ENCODE assay signal across 8 cellular contexts in genomic region chr15:101167791-101168462, GRCh38.
A peak's percentile ranks its signal among the peaks of the same experiment; 100 is the strongest.
DNase-seq lines count a peak whose midpoint lies in the region; ATAC-seq and TF ChIP-seq lines count a peak whose summit lies in the region.

No MANE protein-coding gene starts in this region.

- 80 to 83% methylated on average over 11 to 13 of the region's 13 CpGs for WGBS in mesodermal cell (ENCODE audit: insufficient coverage in 2 of 2), 2 experiments

- H3K4me3 ChIP-seq in DND-41 (ENCODE audit: low read depth in 1 of 2, low read length in 2 of 2) (peak overlapping the region in 1 of 2 experiments; percentile 50; a peak in 3 of 4 replicates), mesodermal cell (ENCODE audit: extremely low read depth, insufficient read depth, low read length, poor library complexity, severe bottlenecking) (no peak overlapping the region)

- peaks cover 12% of the 10 kb centered on the region for H3K4me1 Mint-ChIP-seq in stimulated activated memory B cell treated with anti-CD40 and anti-IgM and Interleukin-4, amounts not matched to agents 10 μg/mL and 1 μg/mL and 100 μg/mL, for 72 hours

- H3K4me2 ChIP-seq in DND-41 (ENCODE audit: insufficient read depth, low read length): peak overlapping the region; percentile 79

- peak overlapping the region; percentile 89 for H3K27ac ChIP-seq in DND-41 (ENCODE audit: low read length)
- H3K27ac ChIP-seq in cingulate gyrus (ENCODE audit: low read depth, low read length): peak overlapping the region; percentile 10
- peak overlapping the region; percentile 70 for H3K27ac ChIP-seq in mesodermal cell (ENCODE audit: low read depth, low read length, severe bottlenecking)

- peaks cover 58% of the 10 kb centered on the region for H3K4me1 ChIP-seq in DND-41 (ENCODE audit: insufficient read depth, low read length)
- peaks cover 30% of the 10 kb centered on the region for H3K4me1 ChIP-seq in mesodermal cell (ENCODE audit: control insufficient read depth, insufficient read depth, low read length, poor library complexity, severe bottlenecking)

- peaks cover 8% of the 10 kb centered on the region for H3K27me3 Mint-ChIP-seq in stimulated activated memory B cell treated with anti-CD40 and anti-IgM and Interleukin-4, amounts not matched to agents 10 μg/mL and 1 μg/mL and 100 μg/mL, for 72 hours

- TF ChIP-seq CTCF in DND-41 (IDR thresholded peaks at IDR 0.05; ENCODE audit: borderline replicate concordance, extremely low read depth, low read length, poor library complexity, severe bottlenecking): no peak

- no peaks in the 10 kb centered on the region for H3K79me2 ChIP-seq in DND-41 (ENCODE audit: insufficient read depth, low read length)

- no peaks in the 10 kb centered on the region for H3K27me3 ChIP-seq in DND-41 (ENCODE audit: insufficient read depth, low read length, poor library complexity)

- peak overlapping the region; percentile 55 for H3K9ac ChIP-seq in DND-41 (ENCODE audit: low read depth, low read length)

- ATAC-seq in DND-41 (ENCODE audit: insufficient read depth, low read depth) (peak; percentile 86), HG02763 (IDR thresholded peaks at IDR 0.05; ENCODE audit: unreplicated experiment) (no peak), HG03520 (IDR thresholded peaks at IDR 0.05; ENCODE audit: unreplicated experiment) (no peak)
- no peak for ATAC-seq in stimulated activated memory B cell treated with anti-CD40 and anti-IgM and Interleukin-4, amounts not matched to agents 10 μg/mL and 1 μg/mL and 100 μg/mL, for 72 hours

- peak; percentile 91 for DNase-seq in DND-41
- peak; percentile 21 for DNase-seq in HK-2 (ENCODE audit: unreplicated experiment)
- DNase-seq in activated CD4-positive, alpha-beta T cell treated with anti-CD3 and anti-CD28 coated beads for 24 hours (ENCODE audit: low read depth in 2 of 2): peak; percentile 33 to 53

- H3K27ac Mint-ChIP-seq in stimulated activated memory B cell treated with anti-CD40 and anti-IgM and Interleukin-4, amounts not matched to agents 10 μg/mL and 1 μg/mL and 100 μg/mL, for 72 hours: peak overlapping the region; percentile 40

- H3K36me3 ChIP-seq in DND-41 (ENCODE audit: insufficient read depth, low read length): no peaks in the 10 kb centered on the region
- peaks cover 4% of the 10 kb centered on the region for H3K36me3 ChIP-seq in mesodermal cell (ENCODE audit: control insufficient read depth, insufficient read depth, low read length)

- peak overlapping the region; percentile 18 for H3K4me3 Mint-ChIP-seq in stimulated activated memory B cell treated with anti-CD40 and anti-IgM and Interleukin-4, amounts not matched to agents 10 μg/mL and 1 μg/mL and 100 μg/mL, for 72 hours

- H4K20me1 ChIP-seq in DND-41 (ENCODE audit: insufficient read depth, low read length): no peaks in the 10 kb centered on the region

- H3K9me3 ChIP-seq in DND-41 (ENCODE audit: insufficient read depth, low read length, severe bottlenecking) (peaks cover 19% of the 10 kb centered on the region), mesodermal cell (ENCODE audit: control insufficient read depth, low read length) (peaks cover 26% of the 10 kb centered on the region)

- H3K36me3 Mint-ChIP-seq in stimulated activated memory B cell treated with anti-CD40 and anti-IgM and Interleukin-4, amounts not matched to agents 10 μg/mL and 1 μg/mL and 100 μg/mL, for 72 hours: peaks cover 17% of the 10 kb centered on the region

- H2AFZ ChIP-seq in DND-41 (ENCODE audit: low read depth, low read length): peak overlapping the region; percentile 60

- peaks cover 7% of the 10 kb centered on the region for H3K9me3 Mint-ChIP-seq in stimulated activated memory B cell treated with anti-CD40 and anti-IgM and Interleukin-4, amounts not matched to agents 10 μg/mL and 1 μg/mL and 100 μg/mL, for 72 hours

Comparison
In these comparisons a context has a peak if more than half of its experiments do, and no peak if none do; other contexts are left out.
1. DNase-seq: peak in every context shown above with its lines; median percentile 91 in DND-41; 43 in activated CD4-positive, alpha-beta T cell treated with anti-CD3 and anti-CD28 coated beads for 24 hours; 21 in HK-2.
2. H3K27ac ChIP-seq: peak in every context shown above with its lines; median percentile 89 in DND-41; 70 in mesodermal cell; 10 in cingulate gyrus.